16 cellular contexts compared by ENCODE assay signal in the genomic region with DNA sequence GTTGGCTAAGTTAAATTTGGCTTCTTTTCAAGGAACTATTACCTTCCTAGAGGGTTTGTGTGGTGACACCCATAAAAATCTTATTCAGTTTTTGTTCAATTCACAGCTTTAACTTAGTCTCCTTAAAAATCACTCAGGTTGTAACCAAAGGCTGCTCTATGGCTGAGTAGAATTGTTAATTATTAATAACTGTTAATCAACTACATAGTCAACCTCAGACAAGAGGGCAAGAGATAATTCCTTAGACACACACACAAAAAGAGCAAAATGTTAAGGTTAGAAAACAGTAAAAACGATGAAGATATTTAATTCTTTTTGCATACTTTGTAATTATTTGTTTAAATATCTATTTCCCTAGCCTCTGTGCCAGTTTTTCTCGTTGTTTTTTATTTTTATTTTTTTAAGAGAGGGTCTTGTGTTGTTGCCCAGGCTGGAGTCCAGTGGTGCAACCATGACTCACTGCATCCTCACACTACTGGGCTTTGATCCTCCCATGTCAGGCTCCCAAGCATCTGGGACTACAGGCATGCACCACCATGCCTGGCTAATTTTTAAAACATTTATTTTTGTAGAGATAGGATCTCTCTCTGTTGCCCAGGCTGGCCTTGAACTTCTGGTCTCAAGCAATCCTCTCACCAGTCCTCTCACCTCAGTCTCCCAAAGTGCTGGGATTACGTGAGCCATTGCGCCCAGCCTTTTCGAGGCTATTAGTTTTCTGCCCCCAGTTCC.
A peak's percentile ranks its signal among the peaks of the same experiment; 100 is the strongest.
DNase-seq lines count a peak whose midpoint lies in the region; ATAC-seq, FAIRE-seq and TF ChIP-seq lines count a peak whose summit lies in the region.
"Had no signal": no experiment of that assay in that cellular context is flagged by ENCODE, and none has a peak within 500 bp of the region (broad histone marks: within the 10 kb centered on the region; RNA-seq: fewer than 3 reads in every experiment).

No MANE protein-coding gene starts in this region.

- H3K4me3 Mint-ChIP-seq in MCF 10A (ENCODE audit: unreplicated experiment) = no peak overlapping the region
- H3K4me3 Mint-ChIP-seq: activated CD4-positive, alpha-beta memory T cell treated with anti-CD3 and anti-CD28 coated beads for 36 hours; activated T-helper 1 cell treated with anti-CD3 and anti-CD28 coated beads, Interleukin-12 subunit alpha, Interleukin-12 subunit beta, Interleukin-2, Interleukin-4 antibody, amounts not matched to agents 30 ng/mL and 10 ng/mL and 1 ng/mL, durations not matched to agents 14 hours and 24 hours and 36 hours had no signal

- CTCF ChIA-PET in MCF 10A (lab: Yijun Ruan, JAX) = interaction anchor here (0.6 to 1.0 kb wide), 7 partner anchors 23 to 945 kb away, joined by 3 read pairs; no protein-coding TSS in a partner anchor

- H3K4me3 ChIP-seq in breast epithelium = no peak overlapping the region

- no peaks in the 10 kb centered on the region for H3K27me3 ChIP-seq in breast epithelium
- H3K27me3 ChIP-seq: foreskin keratinocyte had no signal

- H3K36me3 ChIP-seq in breast epithelium = no peaks in the 10 kb centered on the region

- H3K9me3 Mint-ChIP-seq in MCF 10A (ENCODE audit: unreplicated experiment) = no peaks in the 10 kb centered on the region
- H3K9me3 Mint-ChIP-seq: activated CD4-positive, alpha-beta memory T cell treated with anti-CD3 and anti-CD28 coated beads for 36 hours; activated T-helper 1 cell treated with anti-CD3 and anti-CD28 coated beads, Interleukin-12 subunit alpha, Interleukin-12 subunit beta, Interleukin-2, Interleukin-4 antibody, amounts not matched to agents 30 ng/mL and 10 ng/mL and 1 ng/mL, durations not matched to agents 14 hours and 24 hours and 36 hours had no signal

- H3K4me1 ChIP-seq in breast epithelium = no peaks in the 10 kb centered on the region
- H3K4me1 ChIP-seq: foreskin keratinocyte had no signal

- peaks cover 32% of the 10 kb centered on the region for H3K4me1 Mint-ChIP-seq in MCF 10A (ENCODE audit: insufficient read depth, unreplicated experiment)

- H3K27me3 Mint-ChIP-seq in MCF 10A (ENCODE audit: insufficient read depth, unreplicated experiment) = no peaks in the 10 kb centered on the region
- H3K27me3 Mint-ChIP-seq: activated CD4-positive, alpha-beta memory T cell treated with anti-CD3 and anti-CD28 coated beads for 36 hours had no signal

- intact Hi-C loops in MCF 10A (cut with micrococcal nuclease) = no loop called here
- intact Hi-C loops in breast epithelium (cut with DNase I; ENCODE audit: low total_unique reads) = no loop called here

- DNase-seq in MCF 10A (ENCODE audit: unreplicated experiment) (peak; percentile 84), breast epithelium (ENCODE audit: low spot score in 2 of 2) (no peak), amniotic epithelial cell (ENCODE audit: low read depth) (peak; percentile 73), glomerular visceral epithelial cell (ENCODE audit: extremely low spot score) (peak; percentile 65), NCI-H345 (lab: John Stamatoyannopoulos, UW) (no peak), GM12892 (ENCODE audit: insufficient read length) (no peak)
- DNase-seq: activated CD4-positive, alpha-beta memory T cell treated with anti-CD3 and anti-CD28 coated beads for 36 hours; amniotic stem cell; NCI-H2171; occipital lobe; stimulated activated naive CD4-positive, alpha-beta T cell had no signal

- POLR2A ChIA-PET in MCF 10A (lab: Yijun Ruan, JAX) = interaction anchor here (0.7 to 1.5 kb wide), 3 partner anchors 20 to 644 kb away, joined by 3 to 4 read pairs (median 4); no protein-coding TSS in a partner anchor

- peak overlapping the region; percentile 3 for H3K27ac Mint-ChIP-seq in MCF 10A (ENCODE audit: low read depth, unreplicated experiment)
- H3K27ac Mint-ChIP-seq: activated CD4-positive, alpha-beta memory T cell treated with anti-CD3 and anti-CD28 coated beads for 36 hours; activated T-helper 1 cell treated with anti-CD3 and anti-CD28 coated beads, Interleukin-12 subunit alpha, Interleukin-12 subunit beta, Interleukin-2, Interleukin-4 antibody, amounts not matched to agents 30 ng/mL and 10 ng/mL and 1 ng/mL, durations not matched to agents 14 hours and 24 hours and 36 hours had no signal

- no peak for ATAC-seq in HG02678 (IDR thresholded peaks at IDR 0.05; ENCODE audit: unreplicated experiment)
- no peak for ATAC-seq in GM21825 (IDR thresholded peaks at IDR 0.05; ENCODE audit: unreplicated experiment)
- ATAC-seq: foreskin keratinocyte had no signal

- no peaks in the 10 kb centered on the region for H3K9me3 ChIP-seq in breast epithelium

- H3K36me3 Mint-ChIP-seq in MCF 10A (ENCODE audit: insufficient read depth, unreplicated experiment) = no peaks in the 10 kb centered on the region
- H3K36me3 Mint-ChIP-seq: activated CD4-positive, alpha-beta memory T cell treated with anti-CD3 and anti-CD28 coated beads for 36 hours had no signal

- TF ChIP-seq CTCF in MCF 10A (IDR thresholded peaks at IDR 0.05; ENCODE audit: unreplicated experiment) = no peak
- no peak for TF ChIP-seq CTCF in breast epithelium (IDR thresholded peaks at IDR 0.05)

- no TSS peak for BruUV-seq in MCF 10A (replicated peaks; lab: Mats Ljungman, UMichigan)

- H3K27ac ChIP-seq in breast epithelium = no peak overlapping the region
- H3K27ac ChIP-seq: 22Rv1, foreskin keratinocyte had no signal

- TF ChIP-seq POLR2A in breast epithelium (IDR thresholded peaks at IDR 0.05) (no peak), GM12892 (IDR thresholded peaks at IDR 0.05; ENCODE audit: low read depth, low read length) (no peak)

- no peak for FAIRE-seq in GM12892 (lab: Jason Lieb, UNC)

Comparison
In these comparisons a context has a peak if more than half of its experiments do, and no peak if none do; other contexts are left out.
1. DNase-seq: peak in MCF 10A (single experiment), amniotic epithelial cell (single experiment) and glomerular visceral epithelial cell (single experiment); none in breast epithelium (0 of 2), NCI-H345 (single experiment) and GM12892 (single experiment).